19 cellular contexts compared by ENCODE assay signal in the genomic region with DNA sequence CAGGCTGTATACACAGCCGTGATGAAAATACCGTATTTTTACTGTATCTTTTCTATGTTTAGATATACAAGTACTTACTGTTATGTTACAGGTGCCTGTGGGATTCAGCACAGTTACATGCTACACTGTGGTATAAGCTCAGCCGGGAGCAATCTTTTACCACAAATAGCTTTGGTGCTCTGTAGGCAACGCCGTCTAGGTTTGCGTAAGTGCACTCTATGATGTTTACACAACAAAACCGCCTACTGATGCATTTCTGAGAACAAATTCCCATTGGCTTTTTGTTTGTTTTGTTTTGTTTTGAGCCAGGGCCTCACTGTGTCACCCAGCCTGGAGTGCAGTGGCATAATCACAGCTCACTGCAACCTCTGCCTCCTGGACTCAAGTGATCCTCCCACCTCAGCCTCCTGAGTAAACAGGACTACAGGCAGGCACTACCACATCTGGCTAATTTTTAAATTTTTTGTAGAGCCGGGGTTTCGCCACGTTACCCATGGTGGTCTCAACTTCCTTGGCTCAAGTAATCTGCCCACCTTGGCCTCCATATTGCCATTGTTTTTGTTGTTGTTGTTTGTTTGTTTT.
DNase-seq lines count a peak whose midpoint lies in the region; ATAC-seq and TF ChIP-seq lines count a peak whose summit lies in the region.
"Had no signal": no experiment of that assay in that cellular context is flagged by ENCODE, and none has a peak within 500 bp of the region (broad histone marks: within the 10 kb centered on the region; RNA-seq: fewer than 3 reads in every experiment).

No MANE protein-coding gene starts in this region.

- no peak overlapping the region for H2AFZ ChIP-seq in neuronal stem cell (ENCODE audit: low read length)

- no peak for TF ChIP-seq CTCF in WTC11 (IDR thresholded peaks at IDR 0.05)

- H4K8ac ChIP-seq in neuronal stem cell (ENCODE audit: low read depth, low read length): no peak overlapping the region

- peak; percentile 27 for DNase-seq in DMS153 (lab: John Stamatoyannopoulos, UW)
- DNase-seq in DMS153 treated with DMSO at 0.1 percent for 48 hours (lab: John Stamatoyannopoulos, UW; ENCODE audit: unreplicated experiment): no peak
- DNase-seq in COLO668 (lab: John Stamatoyannopoulos, UW; ENCODE audit: unreplicated experiment): peak; percentile 41
- DNase-seq in NCI-H2029 treated with DMSO at 0.1 percent for 48 hours (lab: John Stamatoyannopoulos, UW): peak; percentile 26
- DNase-seq in WTC11 (ENCODE audit: low spot score): no peak
- no peak for DNase-seq in neuronal stem cell (ENCODE audit: low spot score)
- DNase-seq: AML-193; KG1; MV-4-11; NCI-H187 treated with DMSO at 0.1 percent for 48 hours; NCI-H2227 treated with DMSO at 0.1 percent for 48 hours; NCI-H69; NK-92 treated with Interleukin-12 subunit alpha and Interleukin-12 subunit beta, amount 100 ng/mL, for 24 hours; Right ventricle myocardium superior; SW 1271 had no signal

- no peak for ATAC-seq in WTC11
- no peak for ATAC-seq in GM21515 (IDR thresholded peaks at IDR 0.05; ENCODE audit: unreplicated experiment)
- ATAC-seq in GM18870 (IDR thresholded peaks at IDR 0.05; ENCODE audit: unreplicated experiment): no peak

- no peaks in the 10 kb centered on the region for H3K27me3 ChIP-seq in neuronal stem cell (ENCODE audit: control insufficient read depth in 3 of 3, insufficient read depth in 3 of 3, low read depth in 1 of 3, low read length in 3 of 3)

- no CpG with 5 or more reads among the region's 10 CpGs for WGBS in neuronal stem cell (ENCODE audit: extremely low coverage in 2 of 2, insufficient read length in 2 of 2, insufficient replicate concordance in 1 of 2), 2 donors

- H3K9me3 ChIP-seq in neuronal stem cell (replicated peaks in 1 of 2; ENCODE audit: control insufficient read depth in 2 of 2, insufficient read depth in 1 of 2, low read depth in 1 of 2, low read length in 2 of 2): peaks cover 0 to 3% of the 10 kb centered on the region in 2 donors

- H3K9me3 Mint-ChIP-seq in WTC11: peaks cover 13% of the 10 kb centered on the region

- H3K27me3 Mint-ChIP-seq in WTC11 (ENCODE audit: low read depth): no peaks in the 10 kb centered on the region; the same call in 1 of the 2 replicates

- POLR2A ChIA-PET in WTC11 (lab: Charles Lee): no interaction called here

- H2BK5ac ChIP-seq in neuronal stem cell (ENCODE audit: low read length): no peak overlapping the region

- H4K91ac ChIP-seq in neuronal stem cell (ENCODE audit: low read depth, low read length, poor library complexity): no peak overlapping the region

- H3K14ac ChIP-seq in neuronal stem cell (ENCODE audit: low read length): no peak overlapping the region

- no peak overlapping the region for H2AK5ac ChIP-seq in neuronal stem cell (ENCODE audit: low read depth, low read length)

- no peak overlapping the region for H2BK120ac ChIP-seq in neuronal stem cell (ENCODE audit: low read depth, low read length)

- H3K4me3 ChIP-seq in neuronal stem cell (ENCODE audit: low read length in 2 of 2): no peak overlapping the region

- H3K23ac ChIP-seq in neuronal stem cell (ENCODE audit: low read depth, low read length, poor library complexity): no peak overlapping the region

- H3K18ac ChIP-seq in neuronal stem cell (ENCODE audit: low read length): no peak overlapping the region

- H3K27ac Mint-ChIP-seq in WTC11: no peak overlapping the region

- no peak overlapping the region for H3K4ac ChIP-seq in neuronal stem cell (ENCODE audit: low read length)

- CTCF ChIA-PET in WTC11 (lab: Charles Lee): interaction anchor here (0.5 kb wide), 1 partner anchor 159 kb away, joined by 3 read pairs; no protein-coding TSS in a partner anchor

- H3K4me1 ChIP-seq in neuronal stem cell (ENCODE audit: control insufficient read depth in 2 of 2, insufficient read depth in 1 of 2, low read depth in 1 of 2, low read length in 2 of 2): no peaks in the 10 kb centered on the region

- H3K27ac ChIP-seq in neuronal stem cell (replicated peaks; ENCODE audit: low read length): no peak overlapping the region
- H3K27ac ChIP-seq: 22Rv1, C4-2B had no signal

- H3K79me1 ChIP-seq in neuronal stem cell (ENCODE audit: low read depth, low read length): no peaks in the 10 kb centered on the region

- no peak overlapping the region for H2BK12ac ChIP-seq in neuronal stem cell (ENCODE audit: low read length)

- no peak overlapping the region for H3K9ac ChIP-seq in neuronal stem cell (ENCODE audit: low read depth, low read length, poor library complexity)

- no peak overlapping the region for H3K4me3 Mint-ChIP-seq in WTC11

- no peak overlapping the region for H2BK15ac ChIP-seq in neuronal stem cell (ENCODE audit: low read length)

- H3K36me3 ChIP-seq in neuronal stem cell (replicated peaks in 1 of 2; ENCODE audit: control insufficient read depth in 2 of 2, insufficient read depth in 2 of 2, low read length in 2 of 2): no peaks in the 10 kb centered on the region

- no peak overlapping the region for H3K4me2 ChIP-seq in neuronal stem cell (ENCODE audit: insufficient read depth, low read length, poor library complexity, severe bottlenecking)

- H3K36me3 Mint-ChIP-seq in WTC11: peaks cover 6% of the 10 kb centered on the region; the same call in 1 of the 2 replicates

- peaks cover 10% of the 10 kb centered on the region for H3K4me1 Mint-ChIP-seq in WTC11

TF ChIP-seq in WTC11, 78 proteins besides CTCF, POLR2A, EP300 and RAD21:
- no peak for TF ChIP-seq ZBTB21 (CRISPR knock-in tag; IDR thresholded peaks at IDR 0.05; ENCODE audit: borderline replicate concordance)
- TF ChIP-seq GABPB1 (CRISPR knock-in tag; IDR thresholded peaks at IDR 0.05): 0 out of 2 replicates have a peak, but pooled peaks have one; percentile 44

Comparison
In these comparisons a context has a peak if more than half of its experiments do, and no peak if none do; other contexts are left out.
1. DNase-seq: peak in DMS153 (single experiment), COLO668 (single experiment) and NCI-H2029 treated with DMSO at 0.1 percent for 48 hours (single experiment); none in DMS153 treated with DMSO at 0.1 percent for 48 hours (single experiment), WTC11 (single experiment) and neuronal stem cell (single experiment).